In the genomic region with DNA sequence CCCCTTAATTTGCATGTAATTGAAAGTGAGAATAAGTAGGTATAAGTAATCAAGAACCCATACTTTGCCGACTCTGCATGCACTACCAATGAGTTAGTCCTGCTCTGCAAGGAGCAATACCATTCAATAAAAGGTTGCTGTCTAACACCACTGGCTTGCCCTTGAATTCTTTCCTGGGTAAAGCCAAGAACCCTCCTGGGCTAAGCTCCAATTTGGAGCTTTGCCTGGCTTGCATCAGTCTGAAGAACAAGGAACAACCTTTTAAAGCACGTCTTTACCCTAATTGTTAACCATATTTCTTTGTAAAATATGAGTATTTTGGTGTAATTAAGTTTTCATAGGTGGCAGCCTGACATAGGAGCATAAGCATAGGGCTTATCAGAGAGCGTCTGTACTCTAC, we compare ENCODE assay signal across 5 cellular contexts.
"Had no signal": no experiment of that assay in that cellular context is flagged by ENCODE, and none has a peak within 500 bp of the region (broad histone marks: within the 10 kb centered on the region; RNA-seq: fewer than 3 reads in every experiment).

No MANE protein-coding gene starts in this region.

- H3K36me3 Mint-ChIP-seq: IgD-negative memory B cell had no signal

- H3K27ac Mint-ChIP-seq: IgD-negative memory B cell had no signal

- H3K4me3 ChIP-seq: K562 had no signal

- H3K4me3 Mint-ChIP-seq: IgD-negative memory B cell had no signal

- H3K4me1 Mint-ChIP-seq: IgD-negative memory B cell had no signal

- DNase-seq: IMR-90, KBM-7 had no signal

- H3K27me3 Mint-ChIP-seq: IgD-negative memory B cell had no signal

- H3K27ac ChIP-seq: HL-60 had no signal
